ENCODE assay signal across 1 cellular context in the genomic region with DNA sequence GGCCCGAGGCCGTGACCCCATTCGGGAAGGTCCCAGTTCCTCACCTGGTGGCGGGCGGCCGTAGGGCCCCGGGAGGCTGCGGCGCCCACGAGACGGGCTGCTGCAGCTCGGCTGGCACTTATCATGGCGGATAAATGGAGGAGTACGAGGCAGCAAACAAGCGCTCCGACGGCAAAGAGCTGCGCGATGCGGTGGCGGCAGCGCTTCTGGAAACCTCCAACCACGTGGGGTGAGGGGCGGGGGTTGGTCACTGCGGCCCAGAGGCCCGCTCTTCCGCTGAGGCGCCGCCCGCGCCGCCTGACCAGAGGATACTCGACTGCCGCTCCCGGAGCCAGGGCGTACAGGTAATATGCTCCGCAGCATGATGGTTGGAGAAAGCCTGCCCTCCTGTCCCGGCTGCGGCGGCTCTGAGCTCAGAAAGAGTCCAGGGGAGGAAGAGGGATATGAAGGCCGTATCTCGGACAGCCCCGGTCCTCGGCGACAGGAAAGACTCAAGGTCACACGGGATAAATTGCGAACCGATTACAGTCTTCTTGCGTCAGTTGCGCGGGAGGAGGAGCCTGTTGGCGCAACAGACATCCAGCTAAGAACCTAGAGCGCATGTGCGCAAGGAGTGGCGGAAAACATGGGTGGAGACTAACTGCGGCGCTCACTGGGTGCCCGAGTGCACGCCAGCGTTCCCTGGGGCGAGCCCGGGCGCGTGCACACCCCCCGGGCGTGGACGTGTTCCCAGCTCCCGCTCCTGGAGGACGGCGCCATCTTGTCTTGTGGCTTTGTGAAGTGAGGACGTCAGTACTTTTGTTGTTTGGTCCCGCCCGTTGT.
A peak's percentile ranks its signal among the peaks of the same experiment; 100 is the strongest.
TF ChIP-seq lines count a peak whose summit lies in the region.

A gene (minus strand): TSS at position 208 of the 822 bp plus-strand sequence. CDS start 83 bp downstream, at position 125.

TF ChIP-seq in HepG2, 621 proteins besides CTCF, POLR2A, EP300 and RAD21 (continued from another document and continues in another):
- TF ChIP-seq, protein P1, sequence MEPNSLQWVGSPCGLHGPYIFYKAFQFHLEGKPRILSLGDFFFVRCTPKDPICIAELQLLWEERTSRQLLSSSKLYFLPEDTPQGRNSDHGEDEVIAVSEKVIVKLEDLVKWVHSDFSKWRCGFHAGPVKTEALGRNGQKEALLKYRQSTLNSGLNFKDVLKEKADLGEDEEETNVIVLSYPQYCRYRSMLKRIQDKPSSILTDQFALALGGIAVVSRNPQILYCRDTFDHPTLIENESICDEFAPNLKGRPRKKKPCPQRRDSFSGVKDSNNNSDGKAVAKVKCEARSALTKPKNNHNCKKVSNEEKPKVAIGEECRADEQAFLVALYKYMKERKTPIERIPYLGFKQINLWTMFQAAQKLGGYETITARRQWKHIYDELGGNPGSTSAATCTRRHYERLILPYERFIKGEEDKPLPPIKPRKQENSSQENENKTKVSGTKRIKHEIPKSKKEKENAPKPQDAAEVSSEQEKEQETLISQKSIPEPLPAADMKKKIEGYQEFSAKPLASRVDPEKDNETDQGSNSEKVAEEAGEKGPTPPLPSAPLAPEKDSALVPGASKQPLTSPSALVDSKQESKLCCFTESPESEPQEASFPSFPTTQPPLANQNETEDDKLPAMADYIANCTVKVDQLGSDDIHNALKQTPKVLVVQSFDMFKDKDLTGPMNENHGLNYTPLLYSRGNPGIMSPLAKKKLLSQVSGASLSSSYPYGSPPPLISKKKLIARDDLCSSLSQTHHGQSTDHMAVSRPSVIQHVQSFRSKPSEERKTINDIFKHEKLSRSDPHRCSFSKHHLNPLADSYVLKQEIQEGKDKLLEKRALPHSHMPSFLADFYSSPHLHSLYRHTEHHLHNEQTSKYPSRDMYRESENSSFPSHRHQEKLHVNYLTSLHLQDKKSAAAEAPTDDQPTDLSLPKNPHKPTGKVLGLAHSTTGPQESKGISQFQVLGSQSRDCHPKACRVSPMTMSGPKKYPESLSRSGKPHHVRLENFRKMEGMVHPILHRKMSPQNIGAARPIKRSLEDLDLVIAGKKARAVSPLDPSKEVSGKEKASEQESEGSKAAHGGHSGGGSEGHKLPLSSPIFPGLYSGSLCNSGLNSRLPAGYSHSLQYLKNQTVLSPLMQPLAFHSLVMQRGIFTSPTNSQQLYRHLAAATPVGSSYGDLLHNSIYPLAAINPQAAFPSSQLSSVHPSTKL (CRISPR knock-in tag; IDR thresholded peaks at IDR 0.05) = peak; percentile 34; the same call in 1 of the 2 replicates
- TF ChIP-seq, protein P2, sequence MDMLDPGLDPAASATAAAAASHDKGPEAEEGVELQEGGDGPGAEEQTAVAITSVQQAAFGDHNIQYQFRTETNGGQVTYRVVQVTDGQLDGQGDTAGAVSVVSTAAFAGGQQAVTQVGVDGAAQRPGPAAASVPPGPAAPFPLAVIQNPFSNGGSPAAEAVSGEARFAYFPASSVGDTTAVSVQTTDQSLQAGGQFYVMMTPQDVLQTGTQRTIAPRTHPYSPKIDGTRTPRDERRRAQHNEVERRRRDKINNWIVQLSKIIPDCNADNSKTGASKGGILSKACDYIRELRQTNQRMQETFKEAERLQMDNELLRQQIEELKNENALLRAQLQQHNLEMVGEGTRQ (IDR thresholded peaks at IDR 0.05; ENCODE audit: low read depth, low read length) = peak; percentile 61; the same call in 1 of the 2 replicates
- TF ChIP-seq, protein P2 (CRISPR knock-in tag; IDR thresholded peaks at IDR 0.05; ENCODE audit: borderline replicate concordance) = peak; percentile 90
- TF ChIP-seq RFXAP (CRISPR knock-in tag; IDR thresholded peaks at IDR 0.05; ENCODE audit: borderline replicate concordance) = peak; percentile 79
- TF ChIP-seq KLF15 (CRISPR knock-in tag; IDR thresholded peaks at IDR 0.05; ENCODE audit: borderline replicate concordance) = no peak; the same call in 1 of the 2 replicates
- TF ChIP-seq PHF20 (CRISPR knock-in tag; IDR thresholded peaks at IDR 0.05) = peak; percentile 87
- TF ChIP-seq ZNF7 (CRISPR knock-in tag; IDR thresholded peaks at IDR 0.05) = no peak
- peak; percentile 95 for TF ChIP-seq ASH2L (IDR thresholded peaks at IDR 0.05; ENCODE audit: insufficient read length, low read depth, low read length)
- TF ChIP-seq CEBPG (CRISPR knock-in tag; IDR thresholded peaks at IDR 0.05) = peak; percentile 98
- 0 out of 2 replicates have a peak, but pooled peaks have one; percentile 38 for TF ChIP-seq ONECUT2 (CRISPR knock-in tag; IDR thresholded peaks at IDR 0.05)
- TF ChIP-seq, protein P3, sequence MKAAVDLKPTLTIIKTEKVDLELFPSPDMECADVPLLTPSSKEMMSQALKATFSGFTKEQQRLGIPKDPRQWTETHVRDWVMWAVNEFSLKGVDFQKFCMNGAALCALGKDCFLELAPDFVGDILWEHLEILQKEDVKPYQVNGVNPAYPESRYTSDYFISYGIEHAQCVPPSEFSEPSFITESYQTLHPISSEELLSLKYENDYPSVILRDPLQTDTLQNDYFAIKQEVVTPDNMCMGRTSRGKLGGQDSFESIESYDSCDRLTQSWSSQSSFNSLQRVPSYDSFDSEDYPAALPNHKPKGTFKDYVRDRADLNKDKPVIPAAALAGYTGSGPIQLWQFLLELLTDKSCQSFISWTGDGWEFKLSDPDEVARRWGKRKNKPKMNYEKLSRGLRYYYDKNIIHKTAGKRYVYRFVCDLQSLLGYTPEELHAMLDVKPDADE (CRISPR knock-in tag; IDR thresholded peaks at IDR 0.05) = no peak
- TF ChIP-seq ZNF446 (CRISPR knock-in tag; IDR thresholded peaks at IDR 0.05) = peak; percentile 88
- no peak; the same call in 1 of the 2 replicates for TF ChIP-seq ZZZ3 (CRISPR knock-in tag; IDR thresholded peaks at IDR 0.05; ENCODE audit: borderline replicate concordance)
- TF ChIP-seq BCL6 (CRISPR knock-in tag; IDR thresholded peaks at IDR 0.05) = peak; percentile 63
- TF ChIP-seq AKAP8 (CRISPR knock-in tag; IDR thresholded peaks at IDR 0.05) = no peak
- TF ChIP-seq KAT2B (IDR thresholded peaks at IDR 0.05; ENCODE audit: borderline replicate concordance, low read depth, low read length) = no peak
- peak; percentile 7; the same call in 1 of the 2 replicates for TF ChIP-seq HNF4G (IDR thresholded peaks at IDR 0.05; ENCODE audit: borderline replicate concordance, low read depth, low read length)
- peak; percentile 22; the same call in 1 of the 2 replicates for TF ChIP-seq HNF4G (CRISPR knock-in tag; IDR thresholded peaks at IDR 0.05; ENCODE audit: borderline replicate concordance, low read depth)
- TF ChIP-seq, protein P4, sequence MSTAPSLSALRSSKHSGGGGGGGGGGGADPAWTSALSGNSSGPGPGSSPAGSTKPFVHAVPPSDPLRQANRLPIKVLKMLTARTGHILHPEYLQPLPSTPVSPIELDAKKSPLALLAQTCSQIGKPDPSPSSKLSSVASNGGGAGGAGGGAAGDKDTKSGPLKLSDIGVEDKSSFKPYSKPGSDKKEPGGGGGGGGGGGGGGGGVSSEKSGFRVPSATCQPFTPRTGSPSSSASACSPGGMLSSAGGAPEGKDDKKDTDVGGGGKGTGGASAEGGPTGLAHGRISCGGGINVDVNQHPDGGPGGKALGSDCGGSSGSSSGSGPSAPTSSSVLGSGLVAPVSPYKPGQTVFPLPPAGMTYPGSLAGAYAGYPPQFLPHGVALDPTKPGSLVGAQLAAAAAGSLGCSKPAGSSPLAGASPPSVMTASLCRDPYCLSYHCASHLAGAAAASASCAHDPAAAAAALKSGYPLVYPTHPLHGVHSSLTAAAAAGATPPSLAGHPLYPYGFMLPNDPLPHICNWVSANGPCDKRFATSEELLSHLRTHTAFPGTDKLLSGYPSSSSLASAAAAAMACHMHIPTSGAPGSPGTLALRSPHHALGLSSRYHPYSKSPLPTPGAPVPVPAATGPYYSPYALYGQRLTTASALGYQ (CRISPR knock-in tag; IDR thresholded peaks at IDR 0.05) = peak; percentile 51
- 0 out of 2 replicates have a peak, but pooled peaks have one; percentile 59 for TF ChIP-seq ZSCAN25 (CRISPR knock-in tag; IDR thresholded peaks at IDR 0.05)
- TF ChIP-seq, protein P5, sequence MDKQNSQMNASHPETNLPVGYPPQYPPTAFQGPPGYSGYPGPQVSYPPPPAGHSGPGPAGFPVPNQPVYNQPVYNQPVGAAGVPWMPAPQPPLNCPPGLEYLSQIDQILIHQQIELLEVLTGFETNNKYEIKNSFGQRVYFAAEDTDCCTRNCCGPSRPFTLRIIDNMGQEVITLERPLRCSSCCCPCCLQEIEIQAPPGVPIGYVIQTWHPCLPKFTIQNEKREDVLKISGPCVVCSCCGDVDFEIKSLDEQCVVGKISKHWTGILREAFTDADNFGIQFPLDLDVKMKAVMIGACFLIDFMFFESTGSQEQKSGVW (CRISPR knock-in tag; IDR thresholded peaks at IDR 0.05; ENCODE audit: borderline replicate concordance) = peak; percentile 89; the same call in 1 of the 2 replicates
- TF ChIP-seq PPARG (CRISPR knock-in tag; conservative IDR thresholded peaks at IDR 0.05) = no peak; the same call in 1 of the 2 replicates
- TF ChIP-seq, protein P6, sequence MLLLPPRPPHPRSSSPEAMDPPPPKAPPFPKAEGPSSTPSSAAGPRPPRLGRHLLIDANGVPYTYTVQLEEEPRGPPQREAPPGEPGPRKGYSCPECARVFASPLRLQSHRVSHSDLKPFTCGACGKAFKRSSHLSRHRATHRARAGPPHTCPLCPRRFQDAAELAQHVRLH (CRISPR knock-in tag; IDR thresholded peaks at IDR 0.05; ENCODE audit: borderline replicate concordance, low read depth) = no peak; the same call in 1 of the 2 replicates
- no peak for TF ChIP-seq RARG (CRISPR knock-in tag; IDR thresholded peaks at IDR 0.05; ENCODE audit: low read depth)
- TF ChIP-seq ZNF274 (CRISPR knock-in tag; IDR thresholded peaks at IDR 0.05) = 0 out of 2 replicates have a peak, but pooled peaks have one; percentile 13
- TF ChIP-seq ZKSCAN1 (IDR thresholded peaks at IDR 0.05; ENCODE audit: low read length) = no peak
- no peak for TF ChIP-seq ZNF510 (CRISPR knock-in tag; IDR thresholded peaks at IDR 0.05; ENCODE audit: low read depth)
- TF ChIP-seq NFKB2 (CRISPR knock-in tag; IDR thresholded peaks at IDR 0.05; ENCODE audit: borderline replicate concordance) = peak; percentile 95
- no peak for TF ChIP-seq PCBP2 (optimal IDR thresholded peaks at IDR 0.05; ENCODE audit: low read depth, low read length, poor library complexity, severe bottlenecking)
- TF ChIP-seq SSRP1 (CRISPR knock-in tag; IDR thresholded peaks at IDR 0.05) = no peak
- peak; percentile 88 for TF ChIP-seq SMAD3 (CRISPR knock-in tag; IDR thresholded peaks at IDR 0.05)
- TF ChIP-seq ETV6 (CRISPR knock-in tag; conservative IDR thresholded peaks at IDR 0.05) = peak; percentile 70
- TF ChIP-seq ZNF10 (CRISPR knock-in tag; IDR thresholded peaks at IDR 0.05; ENCODE audit: borderline replicate concordance, low read depth) = no peak
- peak; percentile 64 for TF ChIP-seq BORCS8-MEF2B (CRISPR knock-in tag; IDR thresholded peaks at IDR 0.05)
- TF ChIP-seq SNRNP70 (IDR thresholded peaks at IDR 0.05; ENCODE audit: low read depth, low read length) = no peak
- TF ChIP-seq, protein P7, sequence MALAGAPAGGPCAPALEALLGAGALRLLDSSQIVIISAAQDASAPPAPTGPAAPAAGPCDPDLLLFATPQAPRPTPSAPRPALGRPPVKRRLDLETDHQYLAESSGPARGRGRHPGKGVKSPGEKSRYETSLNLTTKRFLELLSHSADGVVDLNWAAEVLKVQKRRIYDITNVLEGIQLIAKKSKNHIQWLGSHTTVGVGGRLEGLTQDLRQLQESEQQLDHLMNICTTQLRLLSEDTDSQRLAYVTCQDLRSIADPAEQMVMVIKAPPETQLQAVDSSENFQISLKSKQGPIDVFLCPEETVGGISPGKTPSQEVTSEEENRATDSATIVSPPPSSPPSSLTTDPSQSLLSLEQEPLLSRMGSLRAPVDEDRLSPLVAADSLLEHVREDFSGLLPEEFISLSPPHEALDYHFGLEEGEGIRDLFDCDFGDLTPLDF (CRISPR knock-in tag; IDR thresholded peaks at IDR 0.05) = peak; percentile 19; the same call in 1 of the 2 replicates
- TF ChIP-seq ATF7 (IDR thresholded peaks at IDR 0.05) = peak; percentile 73
- peak; percentile 75 for TF ChIP-seq ATF7 (CRISPR knock-in tag; IDR thresholded peaks at IDR 0.05)
- TF ChIP-seq, protein P8, sequence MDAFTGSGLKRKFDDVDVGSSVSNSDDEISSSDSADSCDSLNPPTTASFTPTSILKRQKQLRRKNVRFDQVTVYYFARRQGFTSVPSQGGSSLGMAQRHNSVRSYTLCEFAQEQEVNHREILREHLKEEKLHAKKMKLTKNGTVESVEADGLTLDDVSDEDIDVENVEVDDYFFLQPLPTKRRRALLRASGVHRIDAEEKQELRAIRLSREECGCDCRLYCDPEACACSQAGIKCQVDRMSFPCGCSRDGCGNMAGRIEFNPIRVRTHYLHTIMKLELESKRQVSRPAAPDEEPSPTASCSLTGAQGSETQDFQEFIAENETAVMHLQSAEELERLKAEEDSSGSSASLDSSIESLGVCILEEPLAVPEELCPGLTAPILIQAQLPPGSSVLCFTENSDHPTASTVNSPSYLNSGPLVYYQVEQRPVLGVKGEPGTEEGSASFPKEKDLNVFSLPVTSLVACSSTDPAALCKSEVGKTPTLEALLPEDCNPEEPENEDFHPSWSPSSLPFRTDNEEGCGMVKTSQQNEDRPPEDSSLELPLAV (CRISPR knock-in tag; conservative IDR thresholded peaks at IDR 0.05; ENCODE audit: low read depth) = no peak
- no peak for TF ChIP-seq TAF15 (IDR thresholded peaks at IDR 0.05; ENCODE audit: low read depth, low read length, poor library complexity, severe bottlenecking)
- no peak for TF ChIP-seq ZNF543 (CRISPR knock-in tag; IDR thresholded peaks at IDR 0.05)
- TF ChIP-seq ZNF484 (CRISPR knock-in tag; IDR thresholded peaks at IDR 0.05; ENCODE audit: borderline replicate concordance, low read depth) = no peak
- TF ChIP-seq NFE2L1 (CRISPR knock-in tag; IDR thresholded peaks at IDR 0.05; ENCODE audit: borderline replicate concordance) = peak; percentile 93; the same call in 1 of the 2 replicates
- TF ChIP-seq, protein P9, sequence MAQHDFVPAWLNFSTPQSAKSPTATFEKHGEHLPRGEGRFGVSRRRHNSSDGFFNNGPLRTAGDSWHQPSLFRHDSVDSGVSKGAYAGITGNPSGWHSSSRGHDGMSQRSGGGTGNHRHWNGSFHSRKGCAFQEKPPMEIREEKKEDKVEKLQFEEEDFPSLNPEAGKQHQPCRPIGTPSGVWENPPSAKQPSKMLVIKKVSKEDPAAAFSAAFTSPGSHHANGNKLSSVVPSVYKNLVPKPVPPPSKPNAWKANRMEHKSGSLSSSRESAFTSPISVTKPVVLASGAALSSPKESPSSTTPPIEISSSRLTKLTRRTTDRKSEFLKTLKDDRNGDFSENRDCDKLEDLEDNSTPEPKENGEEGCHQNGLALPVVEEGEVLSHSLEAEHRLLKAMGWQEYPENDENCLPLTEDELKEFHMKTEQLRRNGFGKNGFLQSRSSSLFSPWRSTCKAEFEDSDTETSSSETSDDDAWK (CRISPR knock-in tag; IDR thresholded peaks at IDR 0.05) = no peak
- TF ChIP-seq RFX1 (IDR thresholded peaks at IDR 0.05) = no peak
- TF ChIP-seq, protein P10, sequence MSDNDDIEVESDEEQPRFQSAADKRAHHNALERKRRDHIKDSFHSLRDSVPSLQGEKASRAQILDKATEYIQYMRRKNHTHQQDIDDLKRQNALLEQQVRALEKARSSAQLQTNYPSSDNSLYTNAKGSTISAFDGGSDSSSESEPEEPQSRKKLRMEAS (IDR thresholded peaks at IDR 0.05) = peak; percentile 99
- TF ChIP-seq GFI1 (CRISPR knock-in tag; IDR thresholded peaks at IDR 0.05; ENCODE audit: borderline replicate concordance) = 0 out of 2 replicates have a peak, but pooled peaks have one; percentile 40
